Comparison of ENCODE assay signal across 22 cellular contexts in genomic region chr10:92119340-92119739, GRCh38.
"Had no signal": no experiment of that assay in that cellular context is flagged by ENCODE, and none has a peak within 500 bp of the region (broad histone marks: within the 10 kb centered on the region; RNA-seq: fewer than 3 reads in every experiment).

No MANE protein-coding gene starts in this region.

- H3K4me3 Mint-ChIP-seq: naive thymus-derived CD8-positive, alpha-beta T cell; stimulated activated memory B cell treated with anti-CD40 and anti-IgM and Interleukin-4, amounts not matched to agents 10 μg/mL and 1 μg/mL and 100 μg/mL, for 72 hours had no signal

- H3K27ac ChIP-seq: epithelial cell of prostate, esophagus muscularis mucosa, gastrocnemius medialis, left lung, lower lobe of right lung, neutrophil, psoas muscle, spleen, stomach, thoracic aorta had no signal

- DNase-seq: cortex of kidney; effector memory CD4-positive, alpha-beta T cell; gastrocnemius medialis; islet precursor cell; left lung; lower lobe of right lung; naive thymus-derived CD8-positive, alpha-beta T cell; psoas muscle; retina; spleen; stimulated activated CD4-positive, alpha-beta T cell treated with anti-CD3 and anti-CD28 coated beads, Interleukin-15, amount 100 ng/mL, for 24 hours; stimulated activated CD4-positive, alpha-beta T cell treated with anti-CD3 and anti-CD28 coated beads, Interleukin-1b, Interleukin-23, amount 100 ng/mL, for 48 hours; stimulated activated CD4-positive, alpha-beta T cell treated with anti-CD3 and anti-CD28 coated beads, Interleukin-4, amount 100 ng/mL, for 24 hours; stomach; substantia nigra; trophoblast cell had no signal

- H3K36me3 ChIP-seq: esophagus muscularis mucosa, gastrocnemius medialis, left lung, lower lobe of right lung, stomach, thoracic aorta had no signal

- H3K9me3 Mint-ChIP-seq: naive thymus-derived CD8-positive, alpha-beta T cell; stimulated activated memory B cell treated with anti-CD40 and anti-IgM and Interleukin-4, amounts not matched to agents 10 μg/mL and 1 μg/mL and 100 μg/mL, for 72 hours had no signal

- H3K9me3 ChIP-seq: esophagus muscularis mucosa, gastrocnemius medialis, left lung, lower lobe of right lung, neutrophil, psoas muscle, spleen, stomach, thoracic aorta had no signal

- ATAC-seq: gastrocnemius medialis; left lung; lower lobe of right lung; naive thymus-derived CD8-positive, alpha-beta T cell; psoas muscle; sciatic nerve; stimulated activated memory B cell treated with anti-CD40 and anti-IgM and Interleukin-4, amounts not matched to agents 10 μg/mL and 1 μg/mL and 100 μg/mL, for 72 hours had no signal

- H3K27ac Mint-ChIP-seq: naive thymus-derived CD8-positive, alpha-beta T cell; stimulated activated memory B cell treated with anti-CD40 and anti-IgM and Interleukin-4, amounts not matched to agents 10 μg/mL and 1 μg/mL and 100 μg/mL, for 72 hours had no signal

- H3K27me3 ChIP-seq: esophagus muscularis mucosa, gastrocnemius medialis, left lung, neutrophil, spleen, stomach had no signal

- H3K4me3 ChIP-seq: esophagus muscularis mucosa, gastrocnemius medialis, left lung, lower lobe of right lung, psoas muscle, spleen, stomach, thoracic aorta had no signal

- H3K27me3 Mint-ChIP-seq: naive thymus-derived CD8-positive, alpha-beta T cell; stimulated activated memory B cell treated with anti-CD40 and anti-IgM and Interleukin-4, amounts not matched to agents 10 μg/mL and 1 μg/mL and 100 μg/mL, for 72 hours had no signal
